ENCODE assay signal across 16 cellular contexts in genomic region chr12:58388261-58388660, GRCh38.
DNase-seq lines count a peak whose midpoint lies in the region; TF ChIP-seq lines count a peak whose summit lies in the region.
"Had no signal": no experiment of that assay in that cellular context is flagged by ENCODE, and none has a peak within 500 bp of the region (broad histone marks: within the 10 kb centered on the region; RNA-seq: fewer than 3 reads in every experiment).

No MANE protein-coding gene starts in this region.

- POLR2A ChIA-PET in MCF 10A (lab: Yijun Ruan, JAX), result no interaction called here

- H3K4me3 Mint-ChIP-seq in MCF 10A (ENCODE audit: unreplicated experiment), result no peak overlapping the region

- no peaks in the 10 kb centered on the region for H3K27me3 Mint-ChIP-seq in MCF 10A (ENCODE audit: insufficient read depth, unreplicated experiment)

- CTCF ChIA-PET in mammary epithelial cell (lab: Charles Lee; ENCODE audit: low non-redundant PET) (no interaction called here), MCF 10A (lab: Yijun Ruan, JAX) (no interaction called here)

- H3K9me3 ChIP-seq in mammary epithelial cell (replicated peaks; ENCODE audit: insufficient read depth, low read length) (no peaks in the 10 kb centered on the region), fibroblast of lung (ENCODE audit: control insufficient read depth, insufficient read depth, low read depth, low read length) (no peaks in the 10 kb centered on the region)

- H3K4me1 Mint-ChIP-seq in MCF 10A (ENCODE audit: insufficient read depth, unreplicated experiment), result no peaks in the 10 kb centered on the region

- in situ Hi-C loops in mammary epithelial cell (cut with MboI; ENCODE audit: low sequenced_read_pairs in 2 of 2), result no loop called here

- no peak overlapping the region for H3K4me2 ChIP-seq in mammary epithelial cell (ENCODE audit: insufficient read depth, low read depth, low read length)
- no peak overlapping the region for H3K4me2 ChIP-seq in fibroblast of lung (ENCODE audit: extremely low read depth, insufficient read depth, low read length)

- H3K4me3 ChIP-seq in mammary epithelial cell (replicated peaks in 1 of 3; ENCODE audit: insufficient read depth in 1 of 3, low read depth in 2 of 3, low read length in 3 of 3), result no peak overlapping the region
- no peak overlapping the region for H3K4me3 ChIP-seq in fibroblast of lung (replicated peaks in 1 of 4; ENCODE audit: control extremely low read depth in 1 of 4, insufficient read depth in 1 of 4, low read depth in 3 of 4, low read length in 4 of 4)

- H3K9ac ChIP-seq in mammary epithelial cell (ENCODE audit: insufficient read depth, low read length), result no peak overlapping the region
- H3K9ac ChIP-seq in fibroblast of lung (ENCODE audit: insufficient read depth, low read length), result no peak overlapping the region

- intact Hi-C loops in mammary epithelial cell (cut with micrococcal nuclease) (no loop called here), MCF 10A (cut with micrococcal nuclease) (no loop called here)

- no peak overlapping the region for H3K27ac ChIP-seq in mammary epithelial cell (ENCODE audit: insufficient read depth, low read depth, low read length)
- no peak overlapping the region for H3K27ac ChIP-seq in fibroblast of lung (ENCODE audit: insufficient read depth, low read length)
- H3K27ac ChIP-seq: 22Rv1, C4-2B had no signal

- no peaks in the 10 kb centered on the region for H3K9me3 Mint-ChIP-seq in MCF 10A (ENCODE audit: unreplicated experiment)

- H3K4me1 ChIP-seq in mammary epithelial cell (ENCODE audit: insufficient read depth, low read length), result peaks cover 27% of the 10 kb centered on the region
- no peaks in the 10 kb centered on the region for H3K4me1 ChIP-seq in fibroblast of lung (ENCODE audit: control insufficient read depth, extremely low read depth, insufficient read depth, low read length)

- H2AFZ ChIP-seq in mammary epithelial cell (ENCODE audit: low read depth, low read length), result peak overlapping the region; percentile 69
- H2AFZ ChIP-seq in fibroblast of lung (ENCODE audit: low read length), result peak overlapping the region; percentile 15

- 72% methylated on average over 2 of the region's 2 CpGs for WGBS in mammary epithelial cell (ENCODE audit: low coverage, missing lambda C conversion rate)

- dilution Hi-C loops in mammary epithelial cell (cut with HindIII; ENCODE audit: low sequenced_read_pairs), result no loop called here

- H3K27ac Mint-ChIP-seq in MCF 10A (ENCODE audit: low read depth, unreplicated experiment), result no peak overlapping the region

- no peaks in the 10 kb centered on the region for H3K27me3 ChIP-seq in mammary epithelial cell (ENCODE audit: insufficient read depth, low read length)
- no peaks in the 10 kb centered on the region for H3K27me3 ChIP-seq in fibroblast of lung (ENCODE audit: control insufficient read depth, insufficient read depth, low read length)

- DNase-seq in mammary epithelial cell (peak; percentile 8), MCF 10A (ENCODE audit: unreplicated experiment) (no peak), RPMI7951 (ENCODE audit: low read depth) (peak; percentile 36), fibroblast of lung (ENCODE audit: low read depth in 2 of 2) (peak in 1 of 2 donors; percentile 47), globus pallidus (ENCODE audit: low spot score) (no peak), SW480 (ENCODE audit: low spot score) (no peak), NOMO-1 treated with dmso at 0.1 percent for 144 hours (lab: John Stamatoyannopoulos, UW; ENCODE audit: unreplicated experiment) (no peak)
- DNase-seq in central memory CD4-positive, alpha-beta T cell, result no peak
- DNase-seq: KG1, NCI-H1048, NCI-H1436 treated with DMSO at 0.1 percent for 48 hours, NCI-H2029 treated with DMSO at 0.1 percent for 48 hours, NCI-H510A treated with DMSO at 0.1 percent for 48 hours, SIG-M5 had no signal

- TF ChIP-seq CTCF in mammary epithelial cell (conservative IDR thresholded peaks at IDR 0.05 in 1 of 2, IDR thresholded peaks at IDR 0.05 in 1 of 2; ENCODE audit: extremely low read depth in 1 of 2, insufficient read depth in 1 of 2, low read depth in 1 of 2, low read length in 2 of 2) (no peak), MCF 10A (IDR thresholded peaks at IDR 0.05; ENCODE audit: unreplicated experiment) (no peak), fibroblast of lung (conservative IDR thresholded peaks at IDR 0.05 in 1 of 2, IDR thresholded peaks at IDR 0.05 in 1 of 2; ENCODE audit: low read depth in 1 of 2, low read length in 2 of 2) (no peak)

- H3K79me2 ChIP-seq in mammary epithelial cell (ENCODE audit: insufficient read depth, low read length), result no peaks in the 10 kb centered on the region
- no peaks in the 10 kb centered on the region for H3K79me2 ChIP-seq in fibroblast of lung (ENCODE audit: control insufficient read depth, insufficient read depth, low read length)

- BruUV-seq in mammary epithelial cell (replicated peaks; lab: Mats Ljungman, UMichigan) (no TSS peak), MCF 10A (replicated peaks; lab: Mats Ljungman, UMichigan) (no TSS peak)

- H4K20me1 ChIP-seq in mammary epithelial cell (ENCODE audit: insufficient read depth, low read length) (no peaks in the 10 kb centered on the region), fibroblast of lung (ENCODE audit: control insufficient read depth, extremely low read depth, insufficient read depth, low read length) (no peaks in the 10 kb centered on the region)

- H3K36me3 ChIP-seq in mammary epithelial cell (ENCODE audit: insufficient read depth, low read length) (no peaks in the 10 kb centered on the region), fibroblast of lung (ENCODE audit: control insufficient read depth, insufficient read depth, low read length) (no peaks in the 10 kb centered on the region)

- no peaks in the 10 kb centered on the region for H3K36me3 Mint-ChIP-seq in MCF 10A (ENCODE audit: insufficient read depth, unreplicated experiment)

Comparison
In these comparisons a context has a peak if more than half of its experiments do, and no peak if none do; other contexts are left out.
1. DNase-seq: peak in mammary epithelial cell (single experiment) and RPMI7951 (single experiment); none in MCF 10A (single experiment), central memory CD4-positive, alpha-beta T cell (single experiment), globus pallidus (single experiment), SW480 (single experiment) and NOMO-1 treated with dmso at 0.1 percent for 144 hours (single experiment).